In the genomic region with DNA sequence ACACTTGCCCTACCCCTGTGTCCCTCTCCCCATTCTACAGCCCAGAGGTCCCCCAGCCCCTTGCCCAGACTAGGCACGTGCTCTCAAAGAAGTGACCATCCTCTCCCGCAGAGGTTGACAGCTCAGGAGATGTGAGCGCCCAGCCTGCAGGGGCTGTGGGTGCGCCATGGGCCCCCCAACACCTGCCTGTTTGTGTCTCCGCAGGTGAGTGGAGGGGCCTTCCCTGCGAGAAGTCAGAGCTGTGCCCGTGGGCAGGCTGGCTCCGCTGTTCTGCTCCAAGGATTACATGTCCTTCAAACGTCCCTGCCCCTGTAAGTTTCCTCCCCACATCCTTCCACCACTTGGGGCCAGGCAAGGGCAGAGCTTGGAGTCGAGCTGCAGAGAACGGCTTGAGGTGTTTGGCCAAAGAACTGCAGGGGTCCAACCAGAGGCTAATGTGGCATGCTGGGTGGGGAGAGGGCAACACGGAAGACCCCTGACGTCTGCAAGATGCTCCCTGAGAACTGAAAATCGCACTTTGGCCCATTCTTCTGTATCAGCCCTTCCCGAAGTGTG, we compare ENCODE assay signal across 22 cellular contexts. TPM values are rescaled to one million over a fixed set of nuclear protein-coding genes. Genes with fewer than 3 reads are reported as not detected.
A peak's percentile ranks its signal among the peaks of the same experiment; 100 is the strongest.
DNase-seq lines count a peak whose midpoint lies in the region; ATAC-seq and TF ChIP-seq lines count a peak whose summit lies in the region.
"Had no signal": no experiment of that assay in that cellular context is flagged by ENCODE, and none has a peak within 500 bp of the region (broad histone marks: within the 10 kb centered on the region; RNA-seq: fewer than 3 reads in every experiment).

No MANE protein-coding gene starts in this region.

- peaks cover 18 to 35% (median 31%) of the 10 kb centered on the region in 10 experiments for H3K4me1 ChIP-seq in BLaER1 treated with 17β-estradiol and CSF1 and Interleukin-3, amounts not matched to agents 10 nM and 100 nM
- peaks cover 5% of the 10 kb centered on the region; the same call in 1 of the 2 replicates for H3K4me1 ChIP-seq in H9 (ENCODE audit: insufficient read depth, low read length)
- peaks cover 7% of the 10 kb centered on the region for H3K4me1 ChIP-seq in endodermal cell (ENCODE audit: control insufficient read depth, insufficient read depth, low read length)
- peaks cover 5 to 11% of the 10 kb centered on the region in 2 donors for H3K4me1 ChIP-seq in neuronal stem cell (ENCODE audit: control insufficient read depth in 2 of 2, insufficient read depth in 1 of 2, low read depth in 1 of 2, low read length in 2 of 2)
- H3K4me1 ChIP-seq: HAP-1 had no signal

- H3K79me2 ChIP-seq in H9 (ENCODE audit: insufficient read depth, low read length), result no peaks in the 10 kb centered on the region

- H4K20me1 ChIP-seq in BLaER1 treated with 17β-estradiol and CSF1 and Interleukin-3, amounts not matched to agents 10 nM and 100 nM, result peaks cover 0 to 4% (median 0%) of the 10 kb centered on the region in 11 experiments; a peak in 1 of 22 replicates
- no peaks in the 10 kb centered on the region for H4K20me1 ChIP-seq in H9 (ENCODE audit: control insufficient read depth, insufficient read depth, insufficient read length)

- H2AK5ac ChIP-seq in H9 (ENCODE audit: insufficient read length, low read length) (no peak overlapping the region), neuronal stem cell (ENCODE audit: low read depth, low read length) (peak overlapping the region; percentile 87)

- no peaks in the 10 kb centered on the region for H3K9me3 ChIP-seq in BLaER1 treated with 17β-estradiol and CSF1 and Interleukin-3, amounts not matched to agents 10 nM and 100 nM (replicated peaks in 1 of 11)
- H3K9me3 ChIP-seq in H9 (ENCODE audit: control insufficient read depth, low read depth, low read length) (no peaks in the 10 kb centered on the region), endodermal cell (ENCODE audit: control insufficient read depth, low read length) (no peaks in the 10 kb centered on the region), neuronal stem cell (replicated peaks in 1 of 2; ENCODE audit: control insufficient read depth in 2 of 2, insufficient read depth in 1 of 2, low read depth in 1 of 2, low read length in 2 of 2) (no peaks in the 10 kb centered on the region)
- H3K9me3 ChIP-seq: HAP-1 had no signal

- H3K9ac ChIP-seq in BLaER1 treated with 17β-estradiol and CSF1 and Interleukin-3, amounts not matched to agents 10 nM and 100 nM, result no peak overlapping the region
- H3K9ac ChIP-seq in H9 (ENCODE audit: extremely low read depth, insufficient read length, low read length) (no peak overlapping the region), endodermal cell (ENCODE audit: extremely low read depth, low read length, poor library complexity, severe bottlenecking) (no peak overlapping the region), neuronal stem cell (ENCODE audit: low read depth, low read length, poor library complexity) (no peak overlapping the region)

- H3K14ac ChIP-seq in H9 (ENCODE audit: insufficient read depth, low read length) (no peak overlapping the region), neuronal stem cell (ENCODE audit: low read length) (peak overlapping the region; percentile 77)

- H3K27me3 ChIP-seq in BLaER1 treated with 17β-estradiol and CSF1 and Interleukin-3, amounts not matched to agents 10 nM and 100 nM, result peaks cover 0 to 8% (median 0%) of the 10 kb centered on the region in 11 experiments; a peak in 1 of 22 replicates
- no peaks in the 10 kb centered on the region for H3K27me3 ChIP-seq in H9 (ENCODE audit: insufficient read depth, low read length)
- no peaks in the 10 kb centered on the region for H3K27me3 ChIP-seq in endodermal cell (ENCODE audit: control insufficient read depth, insufficient read depth, low read length, poor library complexity, severe bottlenecking)
- H3K27me3 ChIP-seq in neuronal stem cell (ENCODE audit: control insufficient read depth in 3 of 3, insufficient read depth in 3 of 3, low read depth in 1 of 3, low read length in 3 of 3), result peaks cover 0 to 3% (median 0%) of the 10 kb centered on the region in 3 experiments

- no peak overlapping the region for H4K5ac ChIP-seq in H9 (ENCODE audit: insufficient read length, low read depth, low read length)

- H3K4me3 Mint-ChIP-seq in H9, result no peak overlapping the region
- no peak overlapping the region for H3K4me3 Mint-ChIP-seq in endodermal cell
- no peak overlapping the region for H3K4me3 Mint-ChIP-seq in naive thymus-derived CD8-positive, alpha-beta T cell
- H3K4me3 Mint-ChIP-seq: CD14-positive monocyte; CD4-positive, alpha-beta T cell; CD8-positive, alpha-beta memory T cell; HFFc6 had no signal

- H3K4me2 ChIP-seq in BLaER1 treated with 17β-estradiol and CSF1 and Interleukin-3, amounts not matched to agents 10 nM and 100 nM, result peak overlapping the region in 8 of 11 experiments; percentile 50 to 94 (median 74); a peak in 17 of 22 replicates
- no peak overlapping the region for H3K4me2 ChIP-seq in H9 (ENCODE audit: insufficient read depth, insufficient read length, low read length)
- H3K4me2 ChIP-seq in neuronal stem cell (ENCODE audit: insufficient read depth, low read length, poor library complexity, severe bottlenecking), result no peak overlapping the region

- H3T11ph ChIP-seq in H9 (ENCODE audit: low read length), result no peak overlapping the region

- H4K8ac ChIP-seq in H9 (replicated peaks; ENCODE audit: insufficient read length, low read depth, low read length) (no peak overlapping the region), neuronal stem cell (ENCODE audit: low read depth, low read length) (no peak overlapping the region)

- H3K27ac ChIP-seq in BLaER1 treated with 17β-estradiol and CSF1 and Interleukin-3, amounts not matched to agents 10 nM and 100 nM, result no peak overlapping the region
- H3K27ac ChIP-seq in H9 (ENCODE audit: insufficient read length, low read depth, low read length), result no peak overlapping the region
- no peak overlapping the region for H3K27ac ChIP-seq in endodermal cell (ENCODE audit: low read depth, low read length)
- no peak overlapping the region for H3K27ac ChIP-seq in neuronal stem cell (replicated peaks; ENCODE audit: low read length)

- H3K9me3 Mint-ChIP-seq in H9 (no peaks in the 10 kb centered on the region), endodermal cell (no peaks in the 10 kb centered on the region)
- H3K9me3 Mint-ChIP-seq in naive thymus-derived CD8-positive, alpha-beta T cell, result no peaks in the 10 kb centered on the region
- H3K9me3 Mint-ChIP-seq: CD14-positive monocyte; CD4-positive, alpha-beta T cell; CD8-positive, alpha-beta memory T cell; HFFc6 had no signal

- no peaks in the 10 kb centered on the region for H3K36me3 ChIP-seq in BLaER1 treated with 17β-estradiol and CSF1 and Interleukin-3, amounts not matched to agents 10 nM and 100 nM
- no peaks in the 10 kb centered on the region for H3K36me3 ChIP-seq in endodermal cell (ENCODE audit: control insufficient read depth, insufficient read depth, low read length)
- H3K36me3 ChIP-seq in neuronal stem cell (replicated peaks in 1 of 2; ENCODE audit: control insufficient read depth in 2 of 2, insufficient read depth in 2 of 2, low read length in 2 of 2), result no peaks in the 10 kb centered on the region
- H3K36me3 ChIP-seq: HAP-1 had no signal

- no peak overlapping the region for H3K18ac ChIP-seq in H9 (ENCODE audit: insufficient read length, low read depth, low read length)
- H3K18ac ChIP-seq in neuronal stem cell (ENCODE audit: low read length), result peak overlapping the region; percentile 32

- H2BK5ac ChIP-seq in H9 (ENCODE audit: insufficient read length, low read length) (no peak overlapping the region), neuronal stem cell (ENCODE audit: low read length) (no peak overlapping the region)

- no peak overlapping the region for H2BK20ac ChIP-seq in H9 (ENCODE audit: low read depth, low read length, poor library complexity, severe bottlenecking)

- no peak overlapping the region for H3K4ac ChIP-seq in H9 (ENCODE audit: low read depth, low read length)
- H3K4ac ChIP-seq in neuronal stem cell (ENCODE audit: low read length), result peak overlapping the region; percentile 67

- no peak overlapping the region for H3K4me3 ChIP-seq in BLaER1 treated with 17β-estradiol and CSF1 and Interleukin-3, amounts not matched to agents 10 nM and 100 nM
- no peak overlapping the region for H3K4me3 ChIP-seq in endodermal cell (ENCODE audit: low read length)
- H3K4me3 ChIP-seq in neuronal stem cell (ENCODE audit: low read length in 2 of 2), result no peak overlapping the region
- H3K4me3 ChIP-seq: HAP-1 had no signal

- H3K27ac Mint-ChIP-seq in H9, result no peak overlapping the region
- no peak overlapping the region for H3K27ac Mint-ChIP-seq in endodermal cell
- H3K27ac Mint-ChIP-seq in naive thymus-derived CD8-positive, alpha-beta T cell, result no peak overlapping the region
- H3K27ac Mint-ChIP-seq: CD14-positive monocyte; CD4-positive, alpha-beta T cell; CD8-positive, alpha-beta memory T cell; HFFc6 had no signal

- ATAC-seq in GM21526 (IDR thresholded peaks at IDR 0.05; ENCODE audit: low FRiP score, unreplicated experiment), result no peak
- ATAC-seq in naive thymus-derived CD8-positive, alpha-beta T cell, result no peak

- H3K23ac ChIP-seq in H9 (ENCODE audit: insufficient read length, low read depth, low read length) (no peak overlapping the region), neuronal stem cell (ENCODE audit: low read depth, low read length, poor library complexity) (no peak overlapping the region)

- H4K91ac ChIP-seq in H9 (ENCODE audit: insufficient read length, low read depth, low read length), result no peak overlapping the region
- H4K91ac ChIP-seq in neuronal stem cell (ENCODE audit: low read depth, low read length, poor library complexity), result no peak overlapping the region

- no peak overlapping the region for H3K56ac ChIP-seq in H9 (ENCODE audit: insufficient read length, low read depth, low read length)

- WGBS in H9 (ENCODE audit: extremely low coverage, insufficient read length, low lambda C conversion rate), result no CpG with 5 or more reads among the region's 15 CpGs
- 84 to 89% methylated on average over 9 to 14 of the region's 15 CpGs for WGBS in endodermal cell (ENCODE audit: insufficient coverage in 1 of 2, insufficient read length in 1 of 2), 2 experiments
- WGBS in neuronal stem cell (ENCODE audit: extremely low coverage in 2 of 2, insufficient read length in 2 of 2, insufficient replicate concordance in 1 of 2), 2 donors, result no CpG with 5 or more reads among the region's 15 CpGs

- TF ChIP-seq CTCF in H9 (conservative IDR thresholded peaks at IDR 0.05) (no peak), endodermal cell (conservative IDR thresholded peaks at IDR 0.05) (peak; percentile 31)

- H2BK120ac ChIP-seq in H9 (ENCODE audit: low read depth, low read length, poor library complexity, severe bottlenecking) (no peak overlapping the region), neuronal stem cell (ENCODE audit: low read depth, low read length) (no peak overlapping the region)

- H2BK15ac ChIP-seq in H9 (ENCODE audit: low read depth, low read length) (no peak overlapping the region), neuronal stem cell (ENCODE audit: low read length) (peak overlapping the region; percentile 6)

- peaks cover 30% of the 10 kb centered on the region for H3K27me3 Mint-ChIP-seq in H9 (ENCODE audit: low read depth)
- peaks cover 63% of the 10 kb centered on the region for H3K27me3 Mint-ChIP-seq in endodermal cell (ENCODE audit: insufficient read depth)
- H3K27me3 Mint-ChIP-seq in naive thymus-derived CD8-positive, alpha-beta T cell, result peaks cover 9 to 54% (median 29%) of the 10 kb centered on the region in 5 donors

- H3K36me3 Mint-ChIP-seq in H9 (ENCODE audit: insufficient read depth in 1 of 3, low read depth in 3 of 3) (no peaks in the 10 kb centered on the region), endodermal cell (ENCODE audit: low read depth) (no peaks in the 10 kb centered on the region)
- H3K36me3 Mint-ChIP-seq in naive thymus-derived CD8-positive, alpha-beta T cell, result no peaks in the 10 kb centered on the region
- H3K36me3 Mint-ChIP-seq: CD14-positive monocyte; CD8-positive, alpha-beta memory T cell had no signal

- H2BK12ac ChIP-seq in H9 (ENCODE audit: insufficient read length, low read depth, low read length), result peak overlapping the region; percentile 53
- peak overlapping the region; percentile 17 for H2BK12ac ChIP-seq in neuronal stem cell (ENCODE audit: low read length)

- H3K4me1 Mint-ChIP-seq in H9 (peaks cover 16 to 31% of the 10 kb centered on the region in 2 experiments), endodermal cell (peaks cover 15% of the 10 kb centered on the region)
- H3K4me1 Mint-ChIP-seq in naive thymus-derived CD8-positive, alpha-beta T cell, result no peaks in the 10 kb centered on the region
- H3K4me1 Mint-ChIP-seq: CD8-positive, alpha-beta memory T cell had no signal

- H3K79me1 ChIP-seq in H9 (ENCODE audit: insufficient read depth, low read depth, low read length, poor library complexity, severe bottlenecking) (no peaks in the 10 kb centered on the region), neuronal stem cell (ENCODE audit: low read depth, low read length) (no peaks in the 10 kb centered on the region)

- DNase-seq in H9 (no peak), endodermal cell (peak; percentile 66), neuronal stem cell (ENCODE audit: low spot score) (no peak)
- DNase-seq in stimulated activated CD4-positive, alpha-beta T cell treated with anti-CD3 and anti-CD28 coated beads, Interleukin-4, amount 100 ng/mL, for 1 hour, result no peak
- no peak for DNase-seq in activated CD8-positive, alpha-beta memory T cell treated with anti-CD3 and anti-CD28 coated beads, Interleukin-2, amount 50 U/mL, for 4 hours
- no peak for DNase-seq in naive thymus-derived CD8-positive, alpha-beta T cell
- DNase-seq: CD4-positive, alpha-beta T cell; CD8-positive, alpha-beta memory T cell; DMS 273 treated with DMSO at 0.1 percent for 48 hours; DMS53; DMS79 treated with DMSO at 0.1 percent for 48 hours; GF-D8; GOT3; HFFc6 had no signal

- H3K23me2 ChIP-seq in H9 (ENCODE audit: insufficient read length, low read depth, low read length, poor library complexity, severe bottlenecking), result no peaks in the 10 kb centered on the region

- POLR2A ChIA-PET in naive thymus-derived CD8-positive, alpha-beta T cell (lab: Charles Lee), result no interaction called here

- H2AFZ ChIP-seq in H9 (ENCODE audit: low read length), result no peak overlapping the region
- H2AFZ ChIP-seq in neuronal stem cell (ENCODE audit: low read length), result no peak overlapping the region

RNA-seq across cellular contexts. Expression of gene BEAN1, which starts 10.4 kb away (rescaled TPM):
- total RNA-seq in H9 (2021), result 0.24 TPM in 1 of 2 replicates, not detected in the other
- under 1 TPM in 1 of 2 donors, not detected in 1; 0.18 TPM for total RNA-seq in endodermal cell
- 0.61 TPM for polyA plus RNA-seq in endodermal cell (2013, experiment 1 of 2)
- 0.33 TPM for polyA plus RNA-seq in endodermal cell (2013, experiment 2 of 2)
- 1.4 TPM for polyA plus RNA-seq in neuronal stem cell (2013, experiment 1 of 2)
- 1.6 TPM for polyA plus RNA-seq in neuronal stem cell (2013, experiment 2 of 2)
- total RNA-seq in naive thymus-derived CD8-positive, alpha-beta T cell, result not detected
- not detected for polyA plus RNA-seq in naive thymus-derived CD8-positive, alpha-beta T cell
- total RNA-seq: A673; CD4-positive, alpha-beta T cell; CD8-positive, alpha-beta memory T cell; Daoy; G401; HFFc6 had no signal
- polyA plus RNA-seq: BJ had no signal

Comparison
In these comparisons a context has a peak if more than half of its experiments do, and no peak if none do; other contexts are left out.
1. H3K4me2 ChIP-seq: peak in BLaER1 treated with 17β-estradiol and CSF1 and Interleukin-3, amounts not matched to agents 10 nM and 100 nM (8 of 11); none in H9 (single experiment) and neuronal stem cell (single experiment).